1 cellular context compared by ENCODE assay signal in genomic region chr1:45493116-45493697, GRCh38.
TF ChIP-seq lines count a peak whose summit lies in the region.

No MANE protein-coding gene starts in this region.

TF ChIP-seq in WTC11, 78 proteins besides CTCF, POLR2A, EP300 and RAD21:
- no peak for TF ChIP-seq USF1 (CRISPR knock-in tag; IDR thresholded peaks at IDR 0.05)
- no peak for TF ChIP-seq ETV6 (CRISPR knock-in tag; IDR thresholded peaks at IDR 0.05)
- TF ChIP-seq STAT6 (CRISPR knock-in tag; conservative IDR thresholded peaks at IDR 0.05; ENCODE audit: low read depth), result no peak
- no peak for TF ChIP-seq GABPB1 (CRISPR knock-in tag; IDR thresholded peaks at IDR 0.05)
- TF ChIP-seq TCF7 (CRISPR knock-in tag; IDR thresholded peaks at IDR 0.05; ENCODE audit: low read depth), result no peak
- TF ChIP-seq SP1 (CRISPR knock-in tag; conservative IDR thresholded peaks at IDR 0.05), result no peak
- no peak for TF ChIP-seq FOXK1 (CRISPR knock-in tag; IDR thresholded peaks at IDR 0.05)
- no peak for TF ChIP-seq ZBTB43 (CRISPR knock-in tag; IDR thresholded peaks at IDR 0.05)
- no peak for TF ChIP-seq CREM (CRISPR knock-in tag; IDR thresholded peaks at IDR 0.05)
- no peak for TF ChIP-seq FOXP1 (CRISPR knock-in tag; IDR thresholded peaks at IDR 0.05; ENCODE audit: borderline replicate concordance)
- no peak for TF ChIP-seq MAX (CRISPR knock-in tag; IDR thresholded peaks at IDR 0.05)
- no peak for TF ChIP-seq AFF4 (CRISPR knock-in tag; IDR thresholded peaks at IDR 0.05; ENCODE audit: borderline replicate concordance)
